In the genomic region with DNA sequence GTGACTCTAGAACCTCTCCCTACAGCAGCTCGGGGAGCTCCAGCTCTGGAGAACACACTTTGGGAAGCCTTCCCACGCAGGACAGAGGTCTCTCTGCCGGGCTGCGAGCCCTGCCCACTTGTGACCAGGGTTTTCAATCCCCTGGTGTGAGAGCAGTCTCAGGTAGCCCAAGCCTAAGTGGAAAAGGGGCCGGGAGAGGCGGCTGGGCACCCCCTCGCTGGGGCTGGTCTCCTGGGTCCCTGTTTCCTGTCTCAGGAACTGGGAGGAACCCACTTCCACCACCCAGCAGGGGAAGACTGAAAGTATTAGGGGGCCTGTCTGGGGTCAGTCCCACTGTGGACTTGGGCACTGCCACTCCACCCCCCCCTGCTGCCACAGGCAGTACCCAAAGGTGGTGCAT, we compare ENCODE assay signal across 14 cellular contexts.
DNase-seq lines count a peak whose midpoint lies in the region; TF ChIP-seq lines count a peak whose summit lies in the region.
"Had no signal": no experiment of that assay in that cellular context is flagged by ENCODE, and none has a peak within 500 bp of the region (broad histone marks: within the 10 kb centered on the region; RNA-seq: fewer than 3 reads in every experiment).

No MANE protein-coding gene starts in this region.

- peak overlapping the region; percentile 72 for H3K9ac ChIP-seq in BLaER1
- peak overlapping the region in 8 of 11 experiments; percentile 17 to 71 (median 46); a peak in 13 of 22 replicates for H3K9ac ChIP-seq in BLaER1 treated with 17β-estradiol and CSF1 and Interleukin-3, amounts not matched to agents 10 nM and 100 nM

- no peak for TF ChIP-seq CTCF in osteoblast (IDR thresholded peaks at IDR 0.05; ENCODE audit: extremely low read depth, low read depth, low read length)

- H3K27me3 ChIP-seq in BLaER1 (no peaks in the 10 kb centered on the region), osteoblast (ENCODE audit: insufficient read depth, low read length) (no peaks in the 10 kb centered on the region)
- peaks cover 0 to 4% (median 0%) of the 10 kb centered on the region in 11 experiments; a peak in 1 of 22 replicates for H3K27me3 ChIP-seq in BLaER1 treated with 17β-estradiol and CSF1 and Interleukin-3, amounts not matched to agents 10 nM and 100 nM

- H3K4me1 ChIP-seq in BLaER1 (peaks cover 49% of the 10 kb centered on the region), osteoblast (ENCODE audit: insufficient read depth, low read length) (peaks cover 8% of the 10 kb centered on the region)
- H3K4me1 ChIP-seq in BLaER1 treated with 17β-estradiol and CSF1 and Interleukin-3, amounts not matched to agents 10 nM and 100 nM = peaks cover 37 to 48% (median 46%) of the 10 kb centered on the region in 10 experiments
- H3K4me1 ChIP-seq: HAP-1 had no signal

- H3K4me2 ChIP-seq in BLaER1 (peak overlapping the region; percentile 98), osteoblast (ENCODE audit: insufficient read depth, low read length) (no peak overlapping the region)
- peak overlapping the region; percentile 55 to 99 (median 95) for H3K4me2 ChIP-seq in BLaER1 treated with 17β-estradiol and CSF1 and Interleukin-3, amounts not matched to agents 10 nM and 100 nM

- DNase-seq in osteoblast (ENCODE audit: insufficient read length, low spot score, missing footprints) (peak; percentile 53), DMS153 treated with DMSO at 0.1 percent for 48 hours (lab: John Stamatoyannopoulos, UW; ENCODE audit: unreplicated experiment) (no peak), medulla oblongata (ENCODE audit: extremely low spot score) (no peak), dermis blood vessel endothelial cell (no peak)
- DNase-seq: CD4-positive, alpha-beta T cell; CD8-positive, alpha-beta memory T cell; DMS 273 treated with DMSO at 0.1 percent for 48 hours; DMS53; GF-D8; GOT3; HFFc6 had no signal

- H3K79me2 ChIP-seq in osteoblast (ENCODE audit: insufficient read depth, low read length) = no peaks in the 10 kb centered on the region

- H3K9me3 ChIP-seq in BLaER1 = peaks cover 25% of the 10 kb centered on the region
- peaks cover 0 to 33% (median 16%) of the 10 kb centered on the region in 11 experiments; a peak in 18 of 22 replicates for H3K9me3 ChIP-seq in BLaER1 treated with 17β-estradiol and CSF1 and Interleukin-3, amounts not matched to agents 10 nM and 100 nM (replicated peaks in 1 of 11)
- no peaks in the 10 kb centered on the region for H3K9me3 ChIP-seq in osteoblast (ENCODE audit: low read depth, low read length)
- H3K9me3 ChIP-seq: HAP-1 had no signal

- no peak overlapping the region for H2AFZ ChIP-seq in osteoblast (ENCODE audit: low read length)

- H3K36me3 ChIP-seq in BLaER1 (peaks cover 70% of the 10 kb centered on the region), osteoblast (ENCODE audit: insufficient read depth, low read length) (no peaks in the 10 kb centered on the region)
- H3K36me3 ChIP-seq in BLaER1 treated with 17β-estradiol and CSF1 and Interleukin-3, amounts not matched to agents 10 nM and 100 nM = peaks cover 0 to 64% (median 48%) of the 10 kb centered on the region in 11 experiments; a peak in 17 of 22 replicates
- H3K36me3 ChIP-seq: HAP-1 had no signal

- H3K27ac ChIP-seq in BLaER1 = peak overlapping the region; percentile 71
- peak overlapping the region in 6 of 11 experiments; percentile 19 to 62 (median 37); a peak in 8 of 22 replicates for H3K27ac ChIP-seq in BLaER1 treated with 17β-estradiol and CSF1 and Interleukin-3, amounts not matched to agents 10 nM and 100 nM
- H3K27ac ChIP-seq in osteoblast (ENCODE audit: low read depth, low read length) = no peak overlapping the region

- H3K4me3 ChIP-seq in BLaER1 (peak overlapping the region; percentile 39), osteoblast (ENCODE audit: insufficient read depth, low read length) (no peak overlapping the region)
- peak overlapping the region in 4 of 10 experiments; percentile 24 to 29 (median 27); a peak in 4 of 20 replicates for H3K4me3 ChIP-seq in BLaER1 treated with 17β-estradiol and CSF1 and Interleukin-3, amounts not matched to agents 10 nM and 100 nM
- H3K4me3 ChIP-seq: HAP-1 had no signal

- H4K20me1 ChIP-seq in BLaER1 (peaks cover 29% of the 10 kb centered on the region), osteoblast (ENCODE audit: insufficient read depth, low read length) (no peaks in the 10 kb centered on the region)
- peaks cover 0 to 37% (median 27%) of the 10 kb centered on the region in 11 experiments; a peak in 16 of 22 replicates for H4K20me1 ChIP-seq in BLaER1 treated with 17β-estradiol and CSF1 and Interleukin-3, amounts not matched to agents 10 nM and 100 nM
